ENCODE assay signal across 19 cellular contexts in the genomic region with DNA sequence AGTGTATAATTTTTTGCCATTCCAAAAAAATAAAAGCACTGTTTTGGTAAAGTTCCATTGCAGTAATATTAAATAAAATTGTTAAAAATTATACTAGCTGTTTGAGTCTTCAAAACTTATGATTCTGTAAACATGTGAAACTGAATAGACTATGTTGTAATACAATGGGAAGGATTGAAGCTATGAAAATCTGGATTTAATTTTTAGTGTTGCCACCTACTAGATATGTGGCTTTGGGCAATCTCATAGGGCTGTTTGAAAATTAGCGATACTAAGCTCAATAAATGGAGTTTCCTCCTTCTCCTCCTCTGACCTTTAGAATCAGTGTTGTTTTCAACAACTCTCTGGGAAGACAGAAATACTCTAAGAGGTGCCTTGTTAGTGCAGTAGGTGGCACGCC. TPM values are rescaled to one million over a fixed set of nuclear protein-coding genes. Genes with fewer than 3 reads are reported as not detected.
A peak's percentile ranks its signal among the peaks of the same experiment; 100 is the strongest.
DNase-seq lines count a peak whose midpoint lies in the region; ATAC-seq and TF ChIP-seq lines count a peak whose summit lies in the region.
"Had no signal": no experiment of that assay in that cellular context is flagged by ENCODE, and none has a peak within 500 bp of the region (broad histone marks: within the 10 kb centered on the region; RNA-seq: fewer than 3 reads in every experiment).

No MANE protein-coding gene starts in this region.

- peak; percentile 45 for DNase-seq in AG10803 (ENCODE audit: low read depth)
- peak; percentile 68 for DNase-seq in fibroblast of gingiva (ENCODE audit: low read depth)
- DNase-seq in smooth muscle cell (lab: John Stamatoyannopoulos, UW; ENCODE audit: unreplicated experiment) = no peak
- DNase-seq in KBM-7 = no peak
- no peak for DNase-seq in NAMALWA (ENCODE audit: low spot score)
- DNase-seq: BE2C, EL, GF-D8, KG1, NCI-H1105, NCI-H146, NCI-H2029, NCI-H2227 treated with DMSO at 0.1 percent for 48 hours, NCI-H510A, PC-9, RPMI8226, SHP77 had no signal

- peaks cover 26% of the 10 kb centered on the region for H3K4me1 ChIP-seq in smooth muscle cell (ENCODE audit: low read depth)
- H3K4me1 ChIP-seq: BE2C had no signal

- no peak overlapping the region for H3K4me3 ChIP-seq in AG10803 (ENCODE audit: low read length)
- H3K4me3 ChIP-seq in smooth muscle cell = no peak overlapping the region
- H3K4me3 ChIP-seq: PC-9 had no signal

- peak overlapping the region; percentile 97 for H3K27ac ChIP-seq in VCaP
- no peak overlapping the region for H3K27ac ChIP-seq in smooth muscle cell (ENCODE audit: low read depth)
- H3K27ac ChIP-seq: PC-9 had no signal

- H3K9me3 ChIP-seq in smooth muscle cell (replicated peaks; ENCODE audit: low read depth) = no peaks in the 10 kb centered on the region
- H3K9me3 ChIP-seq: BE2C had no signal

- peaks cover 79% of the 10 kb centered on the region for H4K20me1 ChIP-seq in smooth muscle cell (ENCODE audit: low read depth)

- H3K9ac ChIP-seq in smooth muscle cell (ENCODE audit: low read depth) = no peak overlapping the region

- in situ Hi-C loops in KBM-7 (cut with MboI; ENCODE audit: low pct_unique_long_range_greater_than_20kb, low sequenced_read_pairs) = no loop called here

- WGBS in smooth muscle cell (ENCODE audit: low lambda C conversion rate) = 97% methylated on average over 2 of the region's 2 CpGs

- peaks cover 95% of the 10 kb centered on the region for H3K79me2 ChIP-seq in smooth muscle cell (ENCODE audit: low read depth)

- no peak for ATAC-seq in HG03175 (IDR thresholded peaks at IDR 0.05; ENCODE audit: unreplicated experiment)

- TF ChIP-seq CTCF in AG10803 (conservative IDR thresholded peaks at IDR 0.05; ENCODE audit: low read length) = no peak
- TF ChIP-seq CTCF in VCaP (conservative IDR thresholded peaks at IDR 0.05) = no peak
- no peak for TF ChIP-seq CTCF in smooth muscle cell (IDR thresholded peaks at IDR 0.05; ENCODE audit: borderline replicate concordance, insufficient read depth, poor library complexity, severe bottlenecking)

- no peaks in the 10 kb centered on the region for H3F3A ChIP-seq in smooth muscle cell (ENCODE audit: low read depth)

- H3K4me2 ChIP-seq in smooth muscle cell = peak overlapping the region; percentile 21
- H3K4me2 ChIP-seq: PC-9 had no signal

- no peaks in the 10 kb centered on the region for H3K27me3 ChIP-seq in smooth muscle cell (ENCODE audit: low read depth)
- H3K27me3 ChIP-seq: BE2C had no signal

- no peak overlapping the region for H2AFZ ChIP-seq in smooth muscle cell (ENCODE audit: low read depth)
- H2AFZ ChIP-seq: PC-9 had no signal

- H3K36me3 ChIP-seq in smooth muscle cell (ENCODE audit: low read depth) = no peaks in the 10 kb centered on the region

RNA-seq across cellular contexts. Expression of a gene that starts 4.5 kb away (rescaled TPM):
- 56.7 and 60.1 TPM in 2 replicates for total RNA-seq in smooth muscle cell
- polyA plus RNA-seq in smooth muscle cell = 52.1 and 63.1 TPM in 2 replicates

Comparison
In these comparisons a context has a peak if more than half of its experiments do, and no peak if none do; other contexts are left out.
1. DNase-seq: peak in AG10803 (single experiment) and fibroblast of gingiva (single experiment); none in smooth muscle cell (single experiment), KBM-7 (single experiment) and NAMALWA (single experiment).